1 cellular context compared by ENCODE assay signal in genomic region chr16:56679813-56680212, GRCh38.
TF ChIP-seq lines count a peak whose summit lies in the region.

No MANE protein-coding gene starts in this region.

TF ChIP-seq in SK-N-SH treated with all-trans-retinoic acid at 6 μM for 48 hours, 23 proteins besides CTCF, POLR2A, EP300 and RAD21:
- TF ChIP-seq CSRNP3 (CRISPR knock-in tag; IDR thresholded peaks at IDR 0.05) = no peak
- no peak for TF ChIP-seq POU6F1 (CRISPR knock-in tag; IDR thresholded peaks at IDR 0.05; ENCODE audit: borderline replicate concordance, low read depth)
- no peak for TF ChIP-seq ZNF8 (CRISPR knock-in tag; IDR thresholded peaks at IDR 0.05)
- TF ChIP-seq PATZ1 (CRISPR knock-in tag; IDR thresholded peaks at IDR 0.05; ENCODE audit: borderline replicate concordance) = no peak
- TF ChIP-seq TSHZ2 (CRISPR knock-in tag; IDR thresholded peaks at IDR 0.05) = no peak
- TF ChIP-seq TOX (CRISPR knock-in tag; IDR thresholded peaks at IDR 0.05; ENCODE audit: borderline replicate concordance) = no peak
